ENCODE assay signal across 12 cellular contexts in the genomic region with DNA sequence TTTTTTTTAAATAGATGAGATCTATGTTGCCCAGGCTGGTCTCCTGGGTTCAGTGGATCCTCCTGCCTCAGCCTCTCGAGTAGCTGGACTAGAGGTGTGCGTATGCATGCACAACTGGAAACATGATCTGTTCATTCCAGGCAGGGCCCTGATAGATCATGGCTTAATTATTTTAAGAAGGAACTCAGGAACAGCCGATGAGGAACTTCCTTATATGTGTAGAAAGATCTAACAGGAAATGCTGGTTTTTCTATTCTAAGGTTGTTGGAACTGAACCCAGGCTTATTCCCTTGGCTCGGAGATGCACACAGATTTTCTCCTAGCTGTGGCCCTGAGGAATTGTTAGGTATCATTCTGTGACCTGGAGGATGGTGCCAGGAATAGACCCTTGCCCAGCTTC. TPM values are rescaled to one million over a fixed set of nuclear protein-coding genes. Genes with fewer than 3 reads are reported as not detected.
DNase-seq lines count a peak whose midpoint lies in the region; ATAC-seq and TF ChIP-seq lines count a peak whose summit lies in the region.
"Had no signal": no experiment of that assay in that cellular context is flagged by ENCODE, and none has a peak within 500 bp of the region (broad histone marks: within the 10 kb centered on the region; RNA-seq: fewer than 3 reads in every experiment).

No MANE protein-coding gene starts in this region.

- peaks cover 0 to 6% (median 0%) of the 10 kb centered on the region in 3 donors for H3K36me3 ChIP-seq in esophagus squamous epithelium

- H3K4me1 Mint-ChIP-seq in progenitor cell of endocrine pancreas (ENCODE audit: low read depth) (peaks cover 16% of the 10 kb centered on the region), natural killer cell (peaks cover 42 to 57% of the 10 kb centered on the region in 2 donors)

- H3K9me3 ChIP-seq in esophagus squamous epithelium = no peaks in the 10 kb centered on the region

- no peak for TF ChIP-seq POLR2A in esophagus squamous epithelium (IDR thresholded peaks at IDR 0.05)

- H3K9me3 Mint-ChIP-seq in progenitor cell of endocrine pancreas (ENCODE audit: low read depth) (peaks cover 12% of the 10 kb centered on the region), natural killer cell (no peaks in the 10 kb centered on the region)
- H3K9me3 Mint-ChIP-seq: stimulated activated naive CD8-positive, alpha-beta T cell treated with anti-CD3 and anti-CD28 coated beads, Interleukin-15, Interleukin-2, amounts not matched to agents 100 ng/mL and 50 ng/mL, for 24 hours had no signal

- TF ChIP-seq CTCF in esophagus squamous epithelium (IDR thresholded peaks at IDR 0.05) = no peak
- TF ChIP-seq CTCF in progenitor cell of endocrine pancreas (IDR thresholded peaks at IDR 0.05; ENCODE audit: unreplicated experiment) = no peak
- no peak for TF ChIP-seq CTCF in natural killer cell (IDR thresholded peaks at IDR 0.05)

- peaks cover 32 to 83% (median 36%) of the 10 kb centered on the region in 3 donors for H3K4me1 ChIP-seq in esophagus squamous epithelium

- H3K27me3 ChIP-seq in esophagus squamous epithelium = no peaks in the 10 kb centered on the region

- no peak overlapping the region for H3K4me3 ChIP-seq in esophagus squamous epithelium

- H3K27me3 Mint-ChIP-seq in progenitor cell of endocrine pancreas (no peaks in the 10 kb centered on the region), natural killer cell (ENCODE audit: low read depth in 2 of 2) (no peaks in the 10 kb centered on the region)
- H3K27me3 Mint-ChIP-seq: stimulated activated naive CD8-positive, alpha-beta T cell treated with anti-CD3 and anti-CD28 coated beads, Interleukin-15, Interleukin-2, amounts not matched to agents 100 ng/mL and 50 ng/mL, for 24 hours had no signal

- H3K36me3 Mint-ChIP-seq in progenitor cell of endocrine pancreas (ENCODE audit: insufficient read depth) = peaks cover 42% of the 10 kb centered on the region
- H3K36me3 Mint-ChIP-seq in natural killer cell = no peaks in the 10 kb centered on the region

- DNase-seq in CD1c-positive myeloid dendritic cell (ENCODE audit: extremely low spot score) (peak; percentile 42), NCI-H748 treated with DMSO at 0.1 percent for 48 hours (lab: John Stamatoyannopoulos, UW) (peak; percentile 66), esophagus squamous epithelium (lab: John Stamatoyannopoulos, UW) (no peak), progenitor cell of endocrine pancreas (ENCODE audit: low spot score, unreplicated experiment) (no peak), natural killer cell (no peak), HuH-7 (ENCODE audit: low spot score) (no peak), DMS114 treated with DMSO at 0.1 percent for 48 hours (lab: John Stamatoyannopoulos, UW; ENCODE audit: unreplicated experiment) (no peak)
- DNase-seq: activated CD4-positive, CD25-positive, alpha-beta regulatory T cell; NCI-H526; retina had no signal

- H3K27ac Mint-ChIP-seq in progenitor cell of endocrine pancreas (peak overlapping the region; percentile 84), natural killer cell (peak overlapping the region in 1 of 2 donors; percentile 34)
- H3K27ac Mint-ChIP-seq: stimulated activated naive CD8-positive, alpha-beta T cell treated with anti-CD3 and anti-CD28 coated beads, Interleukin-15, Interleukin-2, amounts not matched to agents 100 ng/mL and 50 ng/mL, for 24 hours had no signal

- intact Hi-C loops in esophagus squamous epithelium (cut with DNase I) = no loop called here
- intact Hi-C loops in natural killer cell (cut with micrococcal nuclease) = no loop called here

- WGBS in esophagus squamous epithelium, 2 donors = 6 to 28% methylated on average over 4 of the region's 4 CpGs

- ATAC-seq in natural killer cell = no peak
- no peak for ATAC-seq in GM21825 (IDR thresholded peaks at IDR 0.05; ENCODE audit: unreplicated experiment)

- H3K27ac ChIP-seq in esophagus squamous epithelium = peak overlapping the region; percentile 64 to 86 (median 78)

- H3K4me3 Mint-ChIP-seq in progenitor cell of endocrine pancreas (ENCODE audit: low read depth) (no peak overlapping the region), natural killer cell (no peak overlapping the region)
- H3K4me3 Mint-ChIP-seq: stimulated activated naive CD8-positive, alpha-beta T cell treated with anti-CD3 and anti-CD28 coated beads, Interleukin-15, Interleukin-2, amounts not matched to agents 100 ng/mL and 50 ng/mL, for 24 hours had no signal

RNA-seq across cellular contexts. Expression of a gene that starts 32.4 kb away (rescaled TPM):
- total RNA-seq in esophagus squamous epithelium = 10 to 100 TPM; 21.4 to 31.9 (median 27.7) TPM
- 87.7 and 96.9 TPM in 2 replicates for total RNA-seq in progenitor cell of endocrine pancreas
- 10 to 100 TPM; 46.1 to 52.9 (median 48.5) TPM for total RNA-seq in natural killer cell

RNA-seq across cellular contexts. Expression of a gene that starts 58.1 kb away (rescaled TPM):
- total RNA-seq in esophagus squamous epithelium (10 to 100 TPM in 2 of 4 donors, 1 to 10 TPM in 2; 2.6 to 26.5 (median 7.1) TPM), progenitor cell of endocrine pancreas (not detected in 2 replicates), natural killer cell (not detected)

Comparison
In these comparisons a context has a peak if more than half of its experiments do, and no peak if none do; other contexts are left out.
1. DNase-seq: peak in CD1c-positive myeloid dendritic cell (single experiment) and NCI-H748 treated with DMSO at 0.1 percent for 48 hours (single experiment); none in esophagus squamous epithelium (single experiment), progenitor cell of endocrine pancreas (single experiment), natural killer cell (single experiment), HuH-7 (single experiment) and DMS114 treated with DMSO at 0.1 percent for 48 hours (single experiment).